11 cellular contexts compared by ENCODE assay signal in the genomic region with DNA sequence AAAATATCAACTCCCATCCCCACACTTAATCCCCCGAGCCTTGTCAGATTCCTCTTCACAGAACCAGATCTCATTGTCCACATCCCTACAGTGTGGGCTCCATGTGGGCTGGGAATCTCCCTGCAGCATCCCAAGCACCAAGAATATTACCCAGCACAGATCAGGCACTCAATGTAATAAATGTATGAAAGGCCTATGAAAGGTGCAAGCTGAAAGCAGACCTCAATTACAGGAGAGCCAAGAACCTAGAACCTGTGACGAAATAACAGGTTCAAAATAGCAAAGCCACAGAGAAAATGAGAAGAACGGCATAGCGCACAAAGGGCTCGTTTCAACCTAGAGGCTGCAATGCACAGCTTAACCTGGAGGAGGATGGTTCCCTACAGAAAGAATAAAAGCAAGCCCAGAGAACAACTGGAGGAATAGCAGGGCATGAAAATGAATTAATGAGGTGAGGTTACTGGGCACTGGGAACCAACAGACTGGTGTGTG. TPM values are rescaled to one million over a fixed set of nuclear protein-coding genes. Genes with fewer than 3 reads are reported as not detected.
DNase-seq lines count a peak whose midpoint lies in the region; ATAC-seq and TF ChIP-seq lines count a peak whose summit lies in the region.
"Had no signal": no experiment of that assay in that cellular context is flagged by ENCODE, and none has a peak within 500 bp of the region (broad histone marks: within the 10 kb centered on the region; RNA-seq: fewer than 3 reads in every experiment).

No MANE protein-coding gene starts in this region.

- no peak overlapping the region for H3K27ac Mint-ChIP-seq in WTC11
- no peak overlapping the region for H3K27ac Mint-ChIP-seq in neural progenitor cell

- DNase-seq in NCI-H82 (lab: John Stamatoyannopoulos, UW), result peak; percentile 15
- no peak for DNase-seq in NCI-H82 treated with DMSO at 0.1 percent for 48 hours (lab: John Stamatoyannopoulos, UW; ENCODE audit: unreplicated experiment)
- DNase-seq in WTC11 (ENCODE audit: low spot score), result no peak
- DNase-seq in neural progenitor cell (ENCODE audit: low spot score), result peak; percentile 14
- no peak for DNase-seq in mesenteric fat pad (ENCODE audit: low spot score)
- no peak for DNase-seq in T1000 (lab: John Stamatoyannopoulos, UW)
- DNase-seq: midbrain; stimulated activated CD4-positive, alpha-beta T cell treated with anti-CD3 and anti-CD28 coated beads, Interleukin-4, amount 100 ng/mL, for 24 hours had no signal

- peaks cover 13% of the 10 kb centered on the region for H3K4me1 ChIP-seq in neural progenitor cell

- peaks cover 19% of the 10 kb centered on the region for H4K20me1 ChIP-seq in neural progenitor cell (ENCODE audit: low read depth)

- H3F3A ChIP-seq in neural progenitor cell (ENCODE audit: low read depth), result peaks cover 7% of the 10 kb centered on the region

- no peaks in the 10 kb centered on the region for H3K9me3 Mint-ChIP-seq in WTC11
- H3K9me3 Mint-ChIP-seq in neural progenitor cell, result no peaks in the 10 kb centered on the region

- ATAC-seq in HG03175 (IDR thresholded peaks at IDR 0.05; ENCODE audit: unreplicated experiment), result peak; percentile 42
- ATAC-seq in WTC11, result peak; percentile 10; the same call in 1 of the 2 replicates
- no peak for ATAC-seq in GM19324 (IDR thresholded peaks at IDR 0.05; ENCODE audit: low FRiP score, unreplicated experiment)
- ATAC-seq: Right ventricle myocardium inferior had no signal

- TF ChIP-seq CTCF in WTC11 (IDR thresholded peaks at IDR 0.05) (no peak), neural progenitor cell (IDR thresholded peaks at IDR 0.05) (peak; percentile 19)

- H3K27me3 Mint-ChIP-seq in WTC11 (ENCODE audit: low read depth), result peaks cover 4% of the 10 kb centered on the region
- H3K27me3 Mint-ChIP-seq in neural progenitor cell (ENCODE audit: insufficient read depth, low read depth), result peaks cover 17% of the 10 kb centered on the region

- H3K4me1 Mint-ChIP-seq in WTC11 (peaks cover 30% of the 10 kb centered on the region), neural progenitor cell (peaks cover 21% of the 10 kb centered on the region)

- H2AFZ ChIP-seq in neural progenitor cell (replicated peaks), result no peak overlapping the region

- no peaks in the 10 kb centered on the region for H3K36me3 ChIP-seq in neural progenitor cell

- no peak overlapping the region for H3K4me3 ChIP-seq in neural progenitor cell

- peaks cover 30% of the 10 kb centered on the region for H3K27me3 ChIP-seq in neural progenitor cell

- H3K27ac ChIP-seq in neural progenitor cell, result no peak overlapping the region

- H3K9me3 ChIP-seq in neural progenitor cell (ENCODE audit: low read depth), result no peaks in the 10 kb centered on the region

- H3K4me2 ChIP-seq in neural progenitor cell, result no peak overlapping the region

- H3K36me3 Mint-ChIP-seq in WTC11, result no peaks in the 10 kb centered on the region
- H3K36me3 Mint-ChIP-seq in neural progenitor cell, result no peaks in the 10 kb centered on the region

- no peak overlapping the region for H3K9ac ChIP-seq in neural progenitor cell

- CTCF ChIA-PET in WTC11 (lab: Charles Lee), result interaction anchor here (0.8 to 1.6 kb wide), 5 partner anchors 17 to 225 kb away, joined by 3 to 5 read pairs (median 4); no protein-coding TSS in a partner anchor

- POLR2A ChIA-PET in WTC11 (lab: Charles Lee), result no interaction called here

- H3K79me2 ChIP-seq in neural progenitor cell (ENCODE audit: low read depth), result peaks cover 24% of the 10 kb centered on the region

- H3K4me3 Mint-ChIP-seq in WTC11 (no peak overlapping the region), neural progenitor cell (peak overlapping the region; percentile 12)

TF ChIP-seq in WTC11, 78 proteins besides CTCF, POLR2A, EP300 and RAD21 (continues in another document):
- TF ChIP-seq PRRX2 (CRISPR knock-in tag; IDR thresholded peaks at IDR 0.05) (no peak), GTF2I (CRISPR knock-in tag; conservative IDR thresholded peaks at IDR 0.05) (no peak), ZNF121 (CRISPR knock-in tag; IDR thresholded peaks at IDR 0.05) (no peak), ESRRA (CRISPR knock-in tag; IDR thresholded peaks at IDR 0.05; ENCODE audit: borderline replicate concordance) (no peak), SP1 (CRISPR knock-in tag; conservative IDR thresholded peaks at IDR 0.05) (no peak), CREM (CRISPR knock-in tag; IDR thresholded peaks at IDR 0.05) (no peak), SOX15 (CRISPR knock-in tag; IDR thresholded peaks at IDR 0.05) (no peak), NFE2L1 (CRISPR knock-in tag; IDR thresholded peaks at IDR 0.05) (no peak), FOXJ3 (CRISPR knock-in tag; IDR thresholded peaks at IDR 0.05; ENCODE audit: borderline replicate concordance) (no peak), TP53 (CRISPR knock-in tag; IDR thresholded peaks at IDR 0.05) (no peak)
- TF ChIP-seq, protein P1, sequence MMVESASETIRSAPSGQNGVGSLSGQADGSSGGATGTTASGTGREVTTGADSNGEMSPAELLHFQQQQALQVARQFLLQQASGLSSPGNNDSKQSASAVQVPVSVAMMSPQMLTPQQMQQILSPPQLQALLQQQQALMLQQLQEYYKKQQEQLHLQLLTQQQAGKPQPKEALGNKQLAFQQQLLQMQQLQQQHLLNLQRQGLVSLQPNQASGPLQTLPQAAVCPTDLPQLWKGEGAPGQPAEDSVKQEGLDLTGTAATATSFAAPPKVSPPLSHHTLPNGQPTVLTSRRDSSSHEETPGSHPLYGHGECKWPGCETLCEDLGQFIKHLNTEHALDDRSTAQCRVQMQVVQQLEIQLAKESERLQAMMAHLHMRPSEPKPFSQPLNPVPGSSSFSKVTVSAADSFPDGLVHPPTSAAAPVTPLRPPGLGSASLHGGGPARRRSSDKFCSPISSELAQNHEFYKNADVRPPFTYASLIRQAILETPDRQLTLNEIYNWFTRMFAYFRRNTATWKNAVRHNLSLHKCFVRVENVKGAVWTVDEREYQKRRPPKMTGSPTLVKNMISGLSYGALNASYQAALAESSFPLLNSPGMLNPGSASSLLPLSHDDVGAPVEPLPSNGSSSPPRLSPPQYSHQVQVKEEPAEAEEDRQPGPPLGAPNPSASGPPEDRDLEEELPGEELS (CRISPR knock-in tag; IDR thresholded peaks at IDR 0.05), result no peak
- TF ChIP-seq, protein P2, sequence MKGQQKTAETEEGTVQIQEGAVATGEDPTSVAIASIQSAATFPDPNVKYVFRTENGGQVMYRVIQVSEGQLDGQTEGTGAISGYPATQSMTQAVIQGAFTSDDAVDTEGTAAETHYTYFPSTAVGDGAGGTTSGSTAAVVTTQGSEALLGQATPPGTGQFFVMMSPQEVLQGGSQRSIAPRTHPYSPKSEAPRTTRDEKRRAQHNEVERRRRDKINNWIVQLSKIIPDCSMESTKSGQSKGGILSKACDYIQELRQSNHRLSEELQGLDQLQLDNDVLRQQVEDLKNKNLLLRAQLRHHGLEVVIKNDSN (CRISPR knock-in tag; IDR thresholded peaks at IDR 0.05), result no peak
- TF ChIP-seq, protein P3, sequence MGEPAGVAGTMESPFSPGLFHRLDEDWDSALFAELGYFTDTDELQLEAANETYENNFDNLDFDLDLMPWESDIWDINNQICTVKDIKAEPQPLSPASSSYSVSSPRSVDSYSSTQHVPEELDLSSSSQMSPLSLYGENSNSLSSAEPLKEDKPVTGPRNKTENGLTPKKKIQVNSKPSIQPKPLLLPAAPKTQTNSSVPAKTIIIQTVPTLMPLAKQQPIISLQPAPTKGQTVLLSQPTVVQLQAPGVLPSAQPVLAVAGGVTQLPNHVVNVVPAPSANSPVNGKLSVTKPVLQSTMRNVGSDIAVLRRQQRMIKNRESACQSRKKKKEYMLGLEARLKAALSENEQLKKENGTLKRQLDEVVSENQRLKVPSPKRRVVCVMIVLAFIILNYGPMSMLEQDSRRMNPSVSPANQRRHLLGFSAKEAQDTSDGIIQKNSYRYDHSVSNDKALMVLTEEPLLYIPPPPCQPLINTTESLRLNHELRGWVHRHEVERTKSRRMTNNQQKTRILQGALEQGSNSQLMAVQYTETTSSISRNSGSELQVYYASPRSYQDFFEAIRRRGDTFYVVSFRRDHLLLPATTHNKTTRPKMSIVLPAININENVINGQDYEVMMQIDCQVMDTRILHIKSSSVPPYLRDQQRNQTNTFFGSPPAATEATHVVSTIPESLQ (CRISPR knock-in tag; IDR thresholded peaks at IDR 0.05), result no peak
- TF ChIP-seq, protein P4, sequence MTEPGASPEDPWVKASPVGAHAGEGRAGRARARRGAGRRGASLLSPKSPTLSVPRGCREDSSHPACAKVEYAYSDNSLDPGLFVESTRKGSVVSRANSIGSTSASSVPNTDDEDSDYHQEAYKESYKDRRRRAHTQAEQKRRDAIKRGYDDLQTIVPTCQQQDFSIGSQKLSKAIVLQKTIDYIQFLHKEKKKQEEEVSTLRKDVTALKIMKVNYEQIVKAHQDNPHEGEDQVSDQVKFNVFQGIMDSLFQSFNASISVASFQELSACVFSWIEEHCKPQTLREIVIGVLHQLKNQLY (CRISPR knock-in tag; IDR thresholded peaks at IDR 0.05), result no peak
- TF ChIP-seq, protein P5, sequence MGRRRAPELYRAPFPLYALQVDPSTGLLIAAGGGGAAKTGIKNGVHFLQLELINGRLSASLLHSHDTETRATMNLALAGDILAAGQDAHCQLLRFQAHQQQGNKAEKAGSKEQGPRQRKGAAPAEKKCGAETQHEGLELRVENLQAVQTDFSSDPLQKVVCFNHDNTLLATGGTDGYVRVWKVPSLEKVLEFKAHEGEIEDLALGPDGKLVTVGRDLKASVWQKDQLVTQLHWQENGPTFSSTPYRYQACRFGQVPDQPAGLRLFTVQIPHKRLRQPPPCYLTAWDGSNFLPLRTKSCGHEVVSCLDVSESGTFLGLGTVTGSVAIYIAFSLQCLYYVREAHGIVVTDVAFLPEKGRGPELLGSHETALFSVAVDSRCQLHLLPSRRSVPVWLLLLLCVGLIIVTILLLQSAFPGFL (CRISPR knock-in tag; IDR thresholded peaks at IDR 0.05; ENCODE audit: borderline replicate concordance), result no peak

RNA-seq across cellular contexts. Expression of a gene that starts 3.1 kb away (rescaled TPM):
- total RNA-seq in WTC11 (2021) (10.7 to 14.5 TPM (median 12.0 TPM) in 3 replicates), neural progenitor cell (ENCODE audit: low replicate concordance) (9.3 and 13.0 TPM in 2 replicates), mesenteric fat pad (22.2 TPM)

Comparison
In these comparisons a context has a peak if more than half of its experiments do, and no peak if none do; other contexts are left out.
1. DNase-seq: peak in NCI-H82 (single experiment) and neural progenitor cell (single experiment); none in NCI-H82 treated with DMSO at 0.1 percent for 48 hours (single experiment), WTC11 (single experiment), mesenteric fat pad (single experiment) and T1000 (single experiment).